19 cellular contexts compared by ENCODE assay signal in the genomic region with DNA sequence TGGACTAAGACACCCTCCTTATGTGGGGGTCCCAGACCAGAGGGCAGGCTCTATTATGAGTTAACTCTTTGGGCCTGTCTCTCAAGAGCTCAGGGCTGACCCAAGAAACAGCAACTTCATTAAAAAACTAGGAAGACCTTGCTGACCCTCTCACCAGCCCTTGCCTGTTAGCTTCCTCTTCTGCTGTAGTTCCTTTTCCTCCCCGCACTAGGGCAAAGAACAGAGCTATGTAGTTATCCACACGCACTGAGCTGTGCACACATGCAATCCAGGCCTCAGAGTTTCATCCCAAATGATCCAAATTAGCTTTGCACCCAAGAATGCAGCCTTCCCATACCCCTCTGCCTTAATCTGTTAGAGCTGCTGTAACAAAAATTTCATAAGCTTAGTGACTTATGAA.
"Had no signal": no experiment of that assay in that cellular context is flagged by ENCODE, and none has a peak within 500 bp of the region (broad histone marks: within the 10 kb centered on the region; RNA-seq: fewer than 3 reads in every experiment).

No MANE protein-coding gene starts in this region.

- H3K27me3 ChIP-seq: adrenal gland, ascending aorta, brain microvascular endothelial cell, spleen had no signal

- ATAC-seq: activated T-cell treated with anti-CD3 and anti-CD28 coated beads, Interleukin-2, amount 50 U/mL, for 4 hours; naive thymus-derived CD8-positive, alpha-beta T cell had no signal

- H3K4me1 ChIP-seq: adrenal gland, ascending aorta, left ventricle myocardium inferior, prostate gland, spleen had no signal

- DNase-seq: activated CD8-positive, alpha-beta memory T cell treated with anti-CD3 and anti-CD28 coated beads for 24 hours; activated CD8-positive, alpha-beta memory T cell treated with anti-CD3 and anti-CD28 coated beads, Interleukin-2, amount 50 U/mL, for 4 hours; activated naive CD4-positive, alpha-beta T cell; activated T-cell treated with anti-CD3 and anti-CD28 coated beads, Interleukin-2, amount 50 U/mL, for 4 hours; adrenal gland; brain microvascular endothelial cell; caudate nucleus; effector CD4-positive, alpha-beta T cell; foreskin melanocyte; hippocampal formation; left ventricle myocardium inferior; naive thymus-derived CD8-positive, alpha-beta T cell; spleen; stimulated activated CD4-positive, alpha-beta T cell treated with anti-CD3 and anti-CD28 coated beads, Interleukin-4, amount 100 ng/mL, for 1 hour; stimulated activated naive CD4-positive, alpha-beta T cell; T1000 had no signal

- H3K36me3 ChIP-seq: adrenal gland, ascending aorta, brain microvascular endothelial cell, left ventricle myocardium inferior, prostate gland, spleen, thoracic aorta had no signal

- H3K4me3 ChIP-seq: adrenal gland, ascending aorta, left ventricle myocardium inferior, prostate gland, spleen, thoracic aorta had no signal

- H3K27ac ChIP-seq: adrenal gland, ascending aorta, brain microvascular endothelial cell, left ventricle myocardium inferior, prostate gland, spleen, thoracic aorta had no signal

- H3K9me3 ChIP-seq: adrenal gland, ascending aorta, left ventricle myocardium inferior, prostate gland, spleen, thoracic aorta had no signal
